ENCODE assay signal across 8 cellular contexts in genomic region chr9:134324359-134325095, GRCh38. TPM values are rescaled to one million over a fixed set of nuclear protein-coding genes. Genes with fewer than 3 reads are reported as not detected.
DNase-seq lines count a peak whose midpoint lies in the region; ATAC-seq and TF ChIP-seq lines count a peak whose summit lies in the region.

No MANE protein-coding gene starts in this region.

- no peak overlapping the region for H3K27ac Mint-ChIP-seq in activated T-helper 1 cell treated with anti-CD3 and anti-CD28 coated beads, Interleukin-12 subunit alpha, Interleukin-12 subunit beta, Interleukin-2, Interleukin-4 antibody, amounts not matched to agents 30 ng/mL and 10 ng/mL and 1 ng/mL, durations not matched to agents 14 hours and 24 hours and 36 hours
- peak overlapping the region; percentile 34 for H3K27ac Mint-ChIP-seq in stimulated activated effector memory CD8-positive, alpha-beta T cell treated with anti-CD3 and anti-CD28 coated beads, Interleukin-12 subunit alpha, Interleukin-12 subunit beta, amount 100 ng/mL, for 72 hours

- peaks cover 6% of the 10 kb centered on the region for H3K4me1 Mint-ChIP-seq in activated T-helper 1 cell treated with anti-CD3 and anti-CD28 coated beads, Interleukin-12 subunit alpha, Interleukin-12 subunit beta, Interleukin-2, Interleukin-4 antibody, amounts not matched to agents 30 ng/mL and 10 ng/mL and 1 ng/mL, durations not matched to agents 14 hours and 24 hours and 36 hours (ENCODE audit: low read depth)
- H3K4me1 Mint-ChIP-seq in stimulated activated effector memory CD8-positive, alpha-beta T cell treated with anti-CD3 and anti-CD28 coated beads, Interleukin-12 subunit alpha, Interleukin-12 subunit beta, amount 100 ng/mL, for 72 hours: peaks cover 15% of the 10 kb centered on the region

- H3K27me3 Mint-ChIP-seq in activated T-helper 1 cell treated with anti-CD3 and anti-CD28 coated beads, Interleukin-12 subunit alpha, Interleukin-12 subunit beta, Interleukin-2, Interleukin-4 antibody, amounts not matched to agents 30 ng/mL and 10 ng/mL and 1 ng/mL, durations not matched to agents 14 hours and 24 hours and 36 hours (ENCODE audit: insufficient read depth): peaks cover 26% of the 10 kb centered on the region

- H3K36me3 Mint-ChIP-seq in activated T-helper 1 cell treated with anti-CD3 and anti-CD28 coated beads, Interleukin-12 subunit alpha, Interleukin-12 subunit beta, Interleukin-2, Interleukin-4 antibody, amounts not matched to agents 30 ng/mL and 10 ng/mL and 1 ng/mL, durations not matched to agents 14 hours and 24 hours and 36 hours (ENCODE audit: low read depth): no peaks in the 10 kb centered on the region
- no peaks in the 10 kb centered on the region for H3K36me3 Mint-ChIP-seq in stimulated activated effector memory CD8-positive, alpha-beta T cell treated with anti-CD3 and anti-CD28 coated beads, Interleukin-12 subunit alpha, Interleukin-12 subunit beta, amount 100 ng/mL, for 72 hours

- H3K9me3 ChIP-seq in right atrium auricular region: no peaks in the 10 kb centered on the region

- ATAC-seq in stimulated activated effector memory CD8-positive, alpha-beta T cell treated with anti-CD3 and anti-CD28 coated beads, Interleukin-12 subunit alpha, Interleukin-12 subunit beta, amount 100 ng/mL, for 72 hours: peak; percentile 50
- no peak for ATAC-seq in HG03469 (IDR thresholded peaks at IDR 0.05; ENCODE audit: unreplicated experiment)

- peak overlapping the region; percentile 66 for H3K4me3 Mint-ChIP-seq in activated T-helper 1 cell treated with anti-CD3 and anti-CD28 coated beads, Interleukin-12 subunit alpha, Interleukin-12 subunit beta, Interleukin-2, Interleukin-4 antibody, amounts not matched to agents 30 ng/mL and 10 ng/mL and 1 ng/mL, durations not matched to agents 14 hours and 24 hours and 36 hours
- H3K4me3 Mint-ChIP-seq in stimulated activated effector memory CD8-positive, alpha-beta T cell treated with anti-CD3 and anti-CD28 coated beads, Interleukin-12 subunit alpha, Interleukin-12 subunit beta, amount 100 ng/mL, for 72 hours: peak overlapping the region; percentile 68

- TF ChIP-seq CTCF in right atrium auricular region (IDR thresholded peaks at IDR 0.05): no peak

- no peaks in the 10 kb centered on the region for H3K9me3 Mint-ChIP-seq in activated T-helper 1 cell treated with anti-CD3 and anti-CD28 coated beads, Interleukin-12 subunit alpha, Interleukin-12 subunit beta, Interleukin-2, Interleukin-4 antibody, amounts not matched to agents 30 ng/mL and 10 ng/mL and 1 ng/mL, durations not matched to agents 14 hours and 24 hours and 36 hours
- no peaks in the 10 kb centered on the region for H3K9me3 Mint-ChIP-seq in stimulated activated effector memory CD8-positive, alpha-beta T cell treated with anti-CD3 and anti-CD28 coated beads, Interleukin-12 subunit alpha, Interleukin-12 subunit beta, amount 100 ng/mL, for 72 hours

- no peaks in the 10 kb centered on the region for H3K27me3 ChIP-seq in right atrium auricular region

- DNase-seq in HUDEP-2 (lab: John Stamatoyannopoulos, UW; ENCODE audit: unreplicated experiment in 76 of 76) (peak in 50 of 76 experiments; percentile 7 to 88 (median 58)), right atrium auricular region (ENCODE audit: low spot score) (no peak), NCI-H1105 treated with DMSO at 0.1 percent for 48 hours (lab: John Stamatoyannopoulos, UW) (no peak), 8988T (no peak), retina (no peak)
- no peak for DNase-seq in activated T-helper 1 cell treated with anti-CD3 and anti-CD28 coated beads, Interleukin-12 subunit alpha, Interleukin-12 subunit beta, Interleukin-2, Interleukin-4 antibody, amounts not matched to agents 30 ng/mL and 10 ng/mL and 1 ng/mL, durations not matched to agents 14 hours and 24 hours and 36 hours (ENCODE audit: low spot score)
- no peak for DNase-seq in stimulated activated effector memory CD8-positive, alpha-beta T cell treated with anti-CD3 and anti-CD28 coated beads, Interleukin-12 subunit alpha, Interleukin-12 subunit beta, amount 100 ng/mL, for 72 hours (ENCODE audit: low spot score in 2 of 2)

- peak overlapping the region; percentile 93 to 96 for H3K27ac ChIP-seq in right atrium auricular region

- intact Hi-C loops in activated T-helper 1 cell treated with anti-CD3 and anti-CD28 coated beads, Interleukin-12 subunit alpha, Interleukin-12 subunit beta, Interleukin-2, Interleukin-4 antibody, amounts not matched to agents 30 ng/mL and 10 ng/mL and 1 ng/mL, durations not matched to agents 14 hours and 24 hours and 36 hours (cut with micrococcal nuclease): loop anchor here (2.0 to 10.0 kb wide), 4 partner anchors 68 to 152 kb away; no protein-coding TSS in a partner anchor

- H3K4me3 ChIP-seq in right atrium auricular region: peak overlapping the region; percentile 57 to 65

- H3K36me3 ChIP-seq in right atrium auricular region: no peaks in the 10 kb centered on the region

- H3K4me1 ChIP-seq in right atrium auricular region: peaks cover 0 to 44% of the 10 kb centered on the region in 2 donors

RNA-seq across cellular contexts. Expression of gene RXRA, which starts 1.7 kb away (rescaled TPM):
- 0.71 and 0.91 TPM in 2 replicates for total RNA-seq in activated T-helper 1 cell treated with anti-CD3 and anti-CD28 coated beads, Interleukin-12 subunit alpha, Interleukin-12 subunit beta, Interleukin-2, Interleukin-4 antibody, amounts not matched to agents 30 ng/mL and 10 ng/mL and 1 ng/mL, durations not matched to agents 14 hours and 24 hours and 36 hours
- total RNA-seq in right atrium auricular region: 10 to 100 TPM; 34.5 to 50.8 TPM

Comparison
In these comparisons a context has a peak if more than half of its experiments do, and no peak if none do; other contexts are left out.
1. DNase-seq: peak in HUDEP-2 (50 of 76); none in activated T-helper 1 cell treated with anti-CD3 and anti-CD28 coated beads, Interleukin-12 subunit alpha, Interleukin-12 subunit beta, Interleukin-2, Interleukin-4 antibody, amounts not matched to agents 30 ng/mL and 10 ng/mL and 1 ng/mL, durations not matched to agents 14 hours and 24 hours and 36 hours (single experiment), right atrium auricular region (single experiment), stimulated activated effector memory CD8-positive, alpha-beta T cell treated with anti-CD3 and anti-CD28 coated beads, Interleukin-12 subunit alpha, Interleukin-12 subunit beta, amount 100 ng/mL, for 72 hours (0 of 2), NCI-H1105 treated with DMSO at 0.1 percent for 48 hours (single experiment), 8988T (single experiment) and retina (single experiment).
2. RNA of gene RXRA, which starts 1.7 kb away (total RNA-seq): 34.5 to 50.8 TPM in right atrium auricular region; 0.71 to 0.91 TPM in activated T-helper 1 cell treated with anti-CD3 and anti-CD28 coated beads, Interleukin-12 subunit alpha, Interleukin-12 subunit beta, Interleukin-2, Interleukin-4 antibody, amounts not matched to agents 30 ng/mL and 10 ng/mL and 1 ng/mL, durations not matched to agents 14 hours and 24 hours and 36 hours; every median in the first group is over 10 times any median in the second.